ENCODE assay signal across 9 cellular contexts in the genomic region with DNA sequence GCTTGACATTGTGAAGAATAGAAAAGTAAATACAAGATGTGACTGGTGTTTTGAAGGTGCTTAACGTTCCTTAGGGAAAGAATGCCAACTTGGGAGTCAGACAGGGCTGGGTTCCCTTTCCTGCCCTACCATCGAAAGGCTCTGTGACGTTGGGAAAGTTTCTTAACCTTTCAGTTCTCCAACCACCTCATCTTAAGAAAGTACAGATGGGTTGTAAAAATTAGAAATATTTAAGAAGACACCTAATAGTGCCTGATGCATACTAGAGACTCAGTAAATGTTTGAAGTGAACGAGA. TPM values are rescaled to one million over a fixed set of nuclear protein-coding genes. Genes with fewer than 3 reads are reported as not detected.
A peak's percentile ranks its signal among the peaks of the same experiment; 100 is the strongest.
DNase-seq lines count a peak whose midpoint lies in the region; ATAC-seq and TF ChIP-seq lines count a peak whose summit lies in the region.
"Had no signal": no experiment of that assay in that cellular context is flagged by ENCODE, and none has a peak within 500 bp of the region (broad histone marks: within the 10 kb centered on the region; RNA-seq: fewer than 3 reads in every experiment).

No MANE protein-coding gene starts in this region.

- no peak for TF ChIP-seq POLR2A in adrenal gland (IDR thresholded peaks at IDR 0.05)

- H3K27me3 Mint-ChIP-seq in activated CD8-positive, alpha-beta memory T cell treated with anti-CD3 and anti-CD28 coated beads, Interleukin-2, amount 10 ng/mL, durations not matched to agents 7 days and 5 days, result no peaks in the 10 kb centered on the region

- peak overlapping the region; percentile 77 to 83 for H3K9ac ChIP-seq in liver (ENCODE audit: low read depth in 1 of 2, low read length in 2 of 2)

- H3K9me3 Mint-ChIP-seq in activated CD8-positive, alpha-beta memory T cell treated with anti-CD3 and anti-CD28 coated beads, Interleukin-2, amount 10 ng/mL, durations not matched to agents 7 days and 5 days (ENCODE audit: low read depth), result no peaks in the 10 kb centered on the region

- H3K27ac ChIP-seq in adrenal gland (peak overlapping the region; percentile 85 to 96 (median 91)), liver (ENCODE audit: low read depth in 1 of 2, low read length in 2 of 2) (peak overlapping the region; percentile 94), thoracic aorta (peak overlapping the region; percentile 93 to 94)

- H3K4me1 ChIP-seq in adrenal gland (replicated peaks in 1 of 2), result peaks cover 15 to 25% of the 10 kb centered on the region in 2 donors
- peaks cover 0 to 29% (median 18%) of the 10 kb centered on the region in 4 donors for H3K4me1 ChIP-seq in liver (ENCODE audit: control insufficient read depth in 4 of 4, insufficient read depth in 4 of 4, low read length in 3 of 4)
- H3K4me1 ChIP-seq in thoracic aorta (ENCODE audit: control insufficient read depth in 1 of 2, low read depth in 2 of 2), result peaks cover 17 to 37% of the 10 kb centered on the region in 2 donors

- 1 to 4% (median 2%) methylated on average over 4 of the region's 4 CpGs for WGBS in adrenal gland, 4 donors
- 8% methylated on average over 4 of the region's 4 CpGs for WGBS in liver

- H3K9me3 ChIP-seq in adrenal gland (replicated peaks in 1 of 3), result no peaks in the 10 kb centered on the region
- no peaks in the 10 kb centered on the region for H3K9me3 ChIP-seq in liver (ENCODE audit: control insufficient read depth in 4 of 4, low read length in 3 of 4)
- no peaks in the 10 kb centered on the region for H3K9me3 ChIP-seq in thoracic aorta

- peak overlapping the region; percentile 99 for H3K4me3 Mint-ChIP-seq in activated CD8-positive, alpha-beta memory T cell treated with anti-CD3 and anti-CD28 coated beads, Interleukin-2, amount 10 ng/mL, durations not matched to agents 7 days and 5 days

- no peak for TF ChIP-seq RAD21 in liver (IDR thresholded peaks at IDR 0.05)

- CTCF ChIA-PET in activated CD8-positive, alpha-beta memory T cell treated with anti-CD3 and anti-CD28 coated beads, Interleukin-2, amount 10 ng/mL, durations not matched to agents 7 days and 5 days (lab: Charles Lee), result interaction anchor here (0.7 to 3.6 kb wide), 7 partner anchors 9 to 59 kb away, joined by 3 to 17 read pairs (median 8); partner anchors contain the start of gene TOMM22

- DNase-seq in activated CD8-positive, alpha-beta memory T cell treated with anti-CD3 and anti-CD28 coated beads, Interleukin-2, amount 10 ng/mL, durations not matched to agents 7 days and 5 days, result no peak
- DNase-seq in activated CD8-positive, alpha-beta memory T cell treated with anti-CD3 and anti-CD28 coated beads, Interleukin-2, amount 50 U/mL, for 48 hours, result no peak
- DNase-seq in adrenal gland (no peak), thoracic aorta (ENCODE audit: low spot score) (no peak), HCEC 1CT (no peak)
- DNase-seq: NCI-H1930 had no signal

- TF ChIP-seq CTCF in adrenal gland (IDR thresholded peaks at IDR 0.05), result no peak
- no peak for TF ChIP-seq CTCF in liver (IDR thresholded peaks at IDR 0.05; ENCODE audit: low read depth, low read length, missing input control)
- no peak for TF ChIP-seq CTCF in thoracic aorta (IDR thresholded peaks at IDR 0.05)

- no peak for ATAC-seq in activated CD8-positive, alpha-beta memory T cell treated with anti-CD3 and anti-CD28 coated beads, Interleukin-2, amount 10 ng/mL, durations not matched to agents 7 days and 5 days
- no peak for ATAC-seq in thoracic aorta (ENCODE audit: insufficient number of reproducible peaks, low FRiP score, low read depth)
- no peak for ATAC-seq in HG03280 (IDR thresholded peaks at IDR 0.05; ENCODE audit: unreplicated experiment)
- no peak for ATAC-seq in GM21423 (IDR thresholded peaks at IDR 0.05; ENCODE audit: unreplicated experiment)

- H3K27me3 ChIP-seq in adrenal gland (no peaks in the 10 kb centered on the region), liver (ENCODE audit: control insufficient read depth in 4 of 4, insufficient read depth in 4 of 4, low read length in 3 of 4) (no peaks in the 10 kb centered on the region), thoracic aorta (replicated peaks; ENCODE audit: insufficient read depth) (no peaks in the 10 kb centered on the region)

- H3K36me3 ChIP-seq in adrenal gland (replicated peaks in 1 of 2), result no peaks in the 10 kb centered on the region
- peaks cover 0 to 6% (median 3%) of the 10 kb centered on the region in 4 donors for H3K36me3 ChIP-seq in liver (ENCODE audit: control insufficient read depth in 4 of 4, insufficient read depth in 3 of 4, low read depth in 1 of 4, low read length in 3 of 4)
- H3K36me3 ChIP-seq in thoracic aorta, result no peaks in the 10 kb centered on the region

- peak overlapping the region; percentile 44 to 92 (median 88) for H3K4me3 ChIP-seq in adrenal gland
- peak overlapping the region; percentile 75 to 93 (median 93) for H3K4me3 ChIP-seq in liver (ENCODE audit: low read depth in 1 of 3, low read length in 3 of 3)
- peak overlapping the region; percentile 86 for H3K4me3 ChIP-seq in thoracic aorta

- H3K36me3 Mint-ChIP-seq in activated CD8-positive, alpha-beta memory T cell treated with anti-CD3 and anti-CD28 coated beads, Interleukin-2, amount 10 ng/mL, durations not matched to agents 7 days and 5 days, result peaks cover 42% of the 10 kb centered on the region

- peaks cover 52% of the 10 kb centered on the region for H3K4me1 Mint-ChIP-seq in activated CD8-positive, alpha-beta memory T cell treated with anti-CD3 and anti-CD28 coated beads, Interleukin-2, amount 10 ng/mL, durations not matched to agents 7 days and 5 days

- H3K27ac Mint-ChIP-seq in activated CD8-positive, alpha-beta memory T cell treated with anti-CD3 and anti-CD28 coated beads, Interleukin-2, amount 10 ng/mL, durations not matched to agents 7 days and 5 days, result peak overlapping the region; percentile 91

- intact Hi-C loops in adrenal gland (cut with DNase I), result no loop called here

TF ChIP-seq in liver, 16 proteins besides CTCF, POLR2A, EP300 and RAD21:
- TF ChIP-seq HNF4G (IDR thresholded peaks at IDR 0.05), result no peak

RNA-seq across cellular contexts. Expression of gene GTPBP1, which starts 1.1 kb away (rescaled TPM):
- total RNA-seq in activated CD8-positive, alpha-beta memory T cell treated with anti-CD3 and anti-CD28 coated beads, Interleukin-2, amount 10 ng/mL, durations not matched to agents 7 days and 5 days, result 100 to 1,000 TPM; 116 to 146 TPM
- 10 to 100 TPM; 31.8 to 56.9 (median 42.9) TPM for total RNA-seq in adrenal gland
- 10 to 100 TPM; 14.0 to 33.7 (median 31.9) TPM for polyA plus RNA-seq in adrenal gland
- total RNA-seq in liver, result 10 to 100 TPM; 24.3 to 56.3 TPM
- polyA plus RNA-seq in liver, result 1 to 10 TPM; 5.3 to 7.8 TPM
- total RNA-seq in thoracic aorta, result 10 to 100 TPM; 42.9 to 73.5 TPM

RNA-seq across cellular contexts. Expression of gene JOSD1, which starts 6.1 kb away (rescaled TPM):
- total RNA-seq in activated CD8-positive, alpha-beta memory T cell treated with anti-CD3 and anti-CD28 coated beads, Interleukin-2, amount 10 ng/mL, durations not matched to agents 7 days and 5 days, result 10 to 100 TPM; 74.0 to 77.0 TPM
- total RNA-seq in adrenal gland (10 to 100 TPM; 35.5 to 93.4 (median 47.3) TPM), liver (10 to 100 TPM; 15.6 to 20.6 TPM), thoracic aorta (10 to 100 TPM; 45.6 to 83.9 TPM)
- polyA plus RNA-seq in adrenal gland (10 to 100 TPM; 14.3 to 27.2 (median 18.1) TPM), liver (10 to 100 TPM in 1 of 2 donors, 1 to 10 TPM in 1; 3.4 to 13.8 TPM)

RNA-seq across cellular contexts. Expression of gene TOMM22, which starts 25.1 kb away (rescaled TPM):
- total RNA-seq in activated CD8-positive, alpha-beta memory T cell treated with anti-CD3 and anti-CD28 coated beads, Interleukin-2, amount 10 ng/mL, durations not matched to agents 7 days and 5 days, result 10 to 100 TPM; 61.1 to 94.9 TPM
- total RNA-seq in adrenal gland (10 to 100 TPM; 20.8 to 82.2 (median 55.3) TPM), liver (10 to 100 TPM; 20.2 to 20.8 TPM), thoracic aorta (10 to 100 TPM; 16.1 to 35.8 TPM)
- polyA plus RNA-seq in adrenal gland (10 to 100 TPM; 16.9 to 86.3 (median 18.3) TPM), liver (10 to 100 TPM; 21.9 to 44.3 TPM)

RNA-seq across cellular contexts. Expression of gene SUN2, which starts 49.0 kb away (rescaled TPM):
- 100 to 1,000 TPM; 320 to 412 TPM for total RNA-seq in activated CD8-positive, alpha-beta memory T cell treated with anti-CD3 and anti-CD28 coated beads, Interleukin-2, amount 10 ng/mL, durations not matched to agents 7 days and 5 days
- 100 to 1,000 TPM in 4 of 8 donors, 10 to 100 TPM in 4; 79.3 to 196 (median 108) TPM for total RNA-seq in adrenal gland
- 10 to 100 TPM; 13.0 to 35.9 (median 21.8) TPM for polyA plus RNA-seq in adrenal gland
- total RNA-seq in liver, result 100 to 1,000 TPM in 1 of 2 donors, 10 to 100 TPM in 1; 53.3 to 170 TPM
- 100 to 1,000 TPM in 1 of 2 donors, 10 to 100 TPM in 1; 13.1 to 110 TPM for polyA plus RNA-seq in liver
- total RNA-seq in thoracic aorta, result 1,000 to 10,000 TPM; 1,125 to 1,215 TPM

RNA-seq across cellular contexts. Expression of gene CBY1, which starts 50.4 kb away (rescaled TPM):
- total RNA-seq in activated CD8-positive, alpha-beta memory T cell treated with anti-CD3 and anti-CD28 coated beads, Interleukin-2, amount 10 ng/mL, durations not matched to agents 7 days and 5 days, result 10 to 100 TPM; 11.2 to 12.0 TPM
- total RNA-seq in adrenal gland (10 to 100 TPM; 23.8 to 60.9 (median 44.5) TPM), liver (1 to 10 TPM; 6.3 to 8.6 TPM), thoracic aorta (10 to 100 TPM; 13.8 TPM)
- polyA plus RNA-seq in adrenal gland (10 to 100 TPM; 61.9 to 96.0 (median 71.2) TPM), liver (10 to 100 TPM in 1 of 2 donors, 1 to 10 TPM in 1; 9.3 to 14.9 TPM)
